Comparison of ENCODE assay signal across 10 cellular contexts in genomic region chr1:100452641-100453040, GRCh38.
DNase-seq lines count a peak whose midpoint lies in the region; ATAC-seq and TF ChIP-seq lines count a peak whose summit lies in the region.
"Had no signal": no experiment of that assay in that cellular context is flagged by ENCODE, and none has a peak within 500 bp of the region (broad histone marks: within the 10 kb centered on the region; RNA-seq: fewer than 3 reads in every experiment).

No MANE protein-coding gene starts in this region.

- H3K4me1 ChIP-seq in left ventricle myocardium inferior, result no peaks in the 10 kb centered on the region

- intact Hi-C loops in left ventricle myocardium inferior (cut with micrococcal nuclease), result loop anchor here (10.0 kb wide), 1 partner anchor 628 kb away; no protein-coding TSS in a partner anchor

- H3K36me3 Mint-ChIP-seq in activated naive CD4-positive, alpha-beta T cell treated with anti-CD3 and anti-CD28 coated beads, Interleukin-2, amount 50 U/mL, for 24 hours, result peaks cover 26% of the 10 kb centered on the region
- H3K36me3 Mint-ChIP-seq in activated T-helper 17 cell treated with anti-CD3 and anti-CD28 coated beads, Interleukin-2, amount 50 U/mL, for 72 hours (ENCODE audit: low read depth), result peaks cover 61% of the 10 kb centered on the region

- peaks cover 92% of the 10 kb centered on the region for H3K4me1 Mint-ChIP-seq in activated naive CD4-positive, alpha-beta T cell treated with anti-CD3 and anti-CD28 coated beads, Interleukin-2, amount 50 U/mL, for 24 hours
- H3K4me1 Mint-ChIP-seq in activated T-helper 17 cell treated with anti-CD3 and anti-CD28 coated beads, Interleukin-2, amount 50 U/mL, for 72 hours, result peaks cover 59% of the 10 kb centered on the region

- peak; percentile 55 for ATAC-seq in HG03045 (IDR thresholded peaks at IDR 0.05; ENCODE audit: unreplicated experiment)
- ATAC-seq in activated T-helper 17 cell treated with anti-CD3 and anti-CD28 coated beads, Interleukin-2, amount 50 U/mL, for 72 hours (replicated peaks), result peak; percentile 67
- peak; percentile 64 for ATAC-seq in stimulated activated naive CD8-positive, alpha-beta T cell treated with anti-CD3 and anti-CD28 coated beads, Interleukin-15, Interleukin-2, amounts not matched to agents 100 U/mL and 50 U/mL, for 24 hours

- H3K36me3 ChIP-seq in MG63, result no peaks in the 10 kb centered on the region
- H3K36me3 ChIP-seq in left ventricle myocardium inferior, result no peaks in the 10 kb centered on the region

- no peaks in the 10 kb centered on the region for H3K27me3 ChIP-seq in MG63
- no peaks in the 10 kb centered on the region for H3K27me3 ChIP-seq in left ventricle myocardium inferior (ENCODE audit: low read depth)

- H3K27ac ChIP-seq in left ventricle myocardium inferior (replicated peaks), result no peak overlapping the region

- peaks cover 12% of the 10 kb centered on the region for H3K9me3 Mint-ChIP-seq in activated naive CD4-positive, alpha-beta T cell treated with anti-CD3 and anti-CD28 coated beads, Interleukin-2, amount 50 U/mL, for 24 hours
- H3K9me3 Mint-ChIP-seq in activated T-helper 17 cell treated with anti-CD3 and anti-CD28 coated beads, Interleukin-2, amount 50 U/mL, for 72 hours, result peaks cover 9% of the 10 kb centered on the region

- H3K27me3 Mint-ChIP-seq in activated naive CD4-positive, alpha-beta T cell treated with anti-CD3 and anti-CD28 coated beads, Interleukin-2, amount 50 U/mL, for 24 hours, result no peaks in the 10 kb centered on the region
- no peaks in the 10 kb centered on the region for H3K27me3 Mint-ChIP-seq in activated T-helper 17 cell treated with anti-CD3 and anti-CD28 coated beads, Interleukin-2, amount 50 U/mL, for 72 hours

- H3K27ac Mint-ChIP-seq in activated naive CD4-positive, alpha-beta T cell treated with anti-CD3 and anti-CD28 coated beads, Interleukin-2, amount 50 U/mL, for 24 hours, result peak overlapping the region; percentile 79
- peak overlapping the region; percentile 99 for H3K27ac Mint-ChIP-seq in activated T-helper 17 cell treated with anti-CD3 and anti-CD28 coated beads, Interleukin-2, amount 50 U/mL, for 72 hours

- TF ChIP-seq CTCF in left ventricle myocardium inferior (IDR thresholded peaks at IDR 0.05; ENCODE audit: borderline replicate concordance), result no peak

- H3K4me3 ChIP-seq in MG63 (no peak overlapping the region), left ventricle myocardium inferior (no peak overlapping the region)

- H3K9me3 ChIP-seq in MG63, result no peaks in the 10 kb centered on the region
- no peaks in the 10 kb centered on the region for H3K9me3 ChIP-seq in left ventricle myocardium inferior (replicated peaks)

- no peak for DNase-seq in activated naive CD4-positive, alpha-beta T cell treated with Interleukin-2 at 50 U/mL for 16 hours
- DNase-seq in stimulated activated naive CD8-positive, alpha-beta T cell treated with anti-CD3 and anti-CD28 coated beads, Interleukin-15, Interleukin-2, amounts not matched to agents 100 U/mL and 50 U/mL, for 24 hours, result no peak
- DNase-seq in MG63 (no peak), left ventricle myocardium inferior (no peak), NCI-H2171 (lab: John Stamatoyannopoulos, UW) (no peak)
- DNase-seq: aorta, KG1 had no signal

- peak overlapping the region; percentile 66 for H3K4me3 Mint-ChIP-seq in activated naive CD4-positive, alpha-beta T cell treated with anti-CD3 and anti-CD28 coated beads, Interleukin-2, amount 50 U/mL, for 24 hours
- H3K4me3 Mint-ChIP-seq in activated T-helper 17 cell treated with anti-CD3 and anti-CD28 coated beads, Interleukin-2, amount 50 U/mL, for 72 hours, result peak overlapping the region; percentile 50
